In genomic region chr5:141413540-141414069, GRCh38 we compare ENCODE assay signal across 9 cellular contexts. TPM values are rescaled to one million over a fixed set of nuclear protein-coding genes. Genes with fewer than 3 reads are reported as not detected.
A peak's percentile ranks its signal among the peaks of the same experiment; 100 is the strongest.
DNase-seq lines count a peak whose midpoint lies in the region; ATAC-seq, FAIRE-seq and TF ChIP-seq lines count a peak whose summit lies in the region.
"Had no signal": no experiment of that assay in that cellular context is flagged by ENCODE, and none has a peak within 500 bp of the region (broad histone marks: within the 10 kb centered on the region; RNA-seq: fewer than 3 reads in every experiment).

No MANE protein-coding gene starts in this region.

- H3K9me3 ChIP-seq in GM12878 (replicated peaks; ENCODE audit: control insufficient read depth, insufficient read depth, low read length): peaks cover 10% of the 10 kb centered on the region; the same call in 2 of the 3 replicates
- peaks cover 18 to 97% (median 86%) of the 10 kb centered on the region in 3 donors for H3K9me3 ChIP-seq in tibial artery

- POLR2A ChIA-PET in GM12878 (lab: Charles Lee): interaction anchor here (1.0 kb wide), 1 partner anchor 142 kb away, joined by 3 read pairs; no protein-coding TSS in a partner anchor

- TF ChIP-seq EP300 in GM12878 (IDR thresholded peaks at IDR 0.05; ENCODE audit: borderline replicate concordance in 1 of 2, control insufficient read depth in 1 of 2, low read depth in 2 of 2, low read length in 2 of 2): no peak

- H3K36me3 Mint-ChIP-seq in activated naive CD4-positive, alpha-beta T cell treated with anti-CD3 and anti-CD28 coated beads, Interleukin-2, amount 10 ng/mL, durations not matched to agents 7 days and 5 days: peaks cover 23% of the 10 kb centered on the region
- peaks cover 9% of the 10 kb centered on the region for H3K36me3 Mint-ChIP-seq in memory B cell

- H2AFZ ChIP-seq in GM12878 (ENCODE audit: control insufficient read depth, low read depth, low read length): peak overlapping the region; percentile 93

- CTCF ChIA-PET in activated naive CD4-positive, alpha-beta T cell treated with anti-CD3 and anti-CD28 coated beads, Interleukin-2, amount 10 ng/mL, durations not matched to agents 7 days and 5 days (lab: Charles Lee): interaction anchor here (0.9 to 3.4 kb wide), 20 partner anchors 11 to 170 kb away, joined by 3 to 17 read pairs (median 4); partner anchors contain the start of genes PCDHGA9, PCDHGB5 and PCDHGC5
- CTCF ChIA-PET in GM12878 (lab: Yijun Ruan, JAX): interaction anchor here (0.5 to 10.9 kb wide), 46 partner anchors 8 to 209 kb away, joined by 3 to 245 read pairs (median 5); partner anchors contain the start of genes DIAPH1, PCDHB14, PCDHGA11 and PCDHGA12

- no peaks in the 10 kb centered on the region for H3K79me2 ChIP-seq in GM12878 (ENCODE audit: control insufficient read depth, insufficient read depth, low read length)

- peak overlapping the region; percentile 74 for H3K27ac Mint-ChIP-seq in activated naive CD4-positive, alpha-beta T cell treated with anti-CD3 and anti-CD28 coated beads, Interleukin-2, amount 10 ng/mL, durations not matched to agents 7 days and 5 days
- H3K27ac Mint-ChIP-seq in memory B cell: no peak overlapping the region

- SMC1A ChIA-PET in GM12878 (lab: Charles Lee; ENCODE audit: uncharacterized antibody, unreplicated experiment): interaction anchor here (0.7 to 7.4 kb wide), 20 partner anchors 8 to 206 kb away, joined by 3 to 67 read pairs (median 4); partner anchors contain the start of genes DIAPH1, PCDHGA11, PCDHGA12 and PCDHGB3

- H4K20me1 ChIP-seq in GM12878 (ENCODE audit: control insufficient read depth, insufficient read depth): no peaks in the 10 kb centered on the region

- WGBS in GM12878 (ENCODE audit: insufficient coverage, insufficient replicate concordance, low lambda C conversion rate, missing lambda C conversion rate): 32% methylated on average over 25 of the region's 25 CpGs

- FAIRE-seq in GM12878 (lab: Jason Lieb, UNC): no peak

- intact Hi-C loops in GM12878 (cut with micrococcal nuclease; ENCODE audit: unreplicated experiment): loop anchor here (2.0 kb wide), 1 partner anchor 93 kb away; the partner anchor contains the start of gene TAF7
- intact Hi-C loops in tibial artery (cut with DNase I; ENCODE audit: low total_unique reads): loop anchor here (10.0 kb wide), 2 partner anchors 89 to 141 kb away; partner anchors contain the start of gene TAF7

- peaks cover 79% of the 10 kb centered on the region for H3K27me3 Mint-ChIP-seq in activated naive CD4-positive, alpha-beta T cell treated with anti-CD3 and anti-CD28 coated beads, Interleukin-2, amount 10 ng/mL, durations not matched to agents 7 days and 5 days
- H3K27me3 Mint-ChIP-seq in memory B cell: peaks cover 29% of the 10 kb centered on the region

- H3K4me1 Mint-ChIP-seq in activated naive CD4-positive, alpha-beta T cell treated with anti-CD3 and anti-CD28 coated beads, Interleukin-2, amount 10 ng/mL, durations not matched to agents 7 days and 5 days: peaks cover 22% of the 10 kb centered on the region
- peaks cover 8% of the 10 kb centered on the region for H3K4me1 Mint-ChIP-seq in memory B cell

- H3K4me3 ChIP-seq in GM12878 (peak overlapping the region; percentile 76), tibial artery (peak overlapping the region; percentile 22 to 26)
- H3K4me3 ChIP-seq: SK-N-MC had no signal

- H3K9ac ChIP-seq in GM12878 (ENCODE audit: control insufficient read depth, insufficient read depth, low read length): peak overlapping the region; percentile 67

- peaks cover 0 to 1% of the 10 kb centered on the region in 2 experiments; a peak in 1 of 4 replicates for H3K27me3 ChIP-seq in GM12878 (replicated peaks in 1 of 2; ENCODE audit: control insufficient read depth in 2 of 2, insufficient read depth in 2 of 2, low read length in 1 of 2)
- no peaks in the 10 kb centered on the region for H3K27me3 ChIP-seq in tibial artery

- peaks cover 26% of the 10 kb centered on the region for H3K9me3 Mint-ChIP-seq in activated naive CD4-positive, alpha-beta T cell treated with anti-CD3 and anti-CD28 coated beads, Interleukin-2, amount 10 ng/mL, durations not matched to agents 7 days and 5 days
- H3K9me3 Mint-ChIP-seq in memory B cell: peaks cover 12% of the 10 kb centered on the region

- no peak for TF ChIP-seq CTCF in GM12878 (IDR thresholded peaks at IDR 0.05 in 2 of 3, conservative IDR thresholded peaks at IDR 0.05 in 1 of 3; ENCODE audit: control insufficient read depth in 2 of 3, extremely low read depth in 1 of 3, insufficient read depth in 1 of 3, low read depth in 3 of 3, low read length in 3 of 3)
- no peak for TF ChIP-seq CTCF in tibial artery (IDR thresholded peaks at IDR 0.05)

- in situ Hi-C loops in GM12878 (cut with MboI): no loop called here

- peak overlapping the region; percentile 78 for H3K4me3 Mint-ChIP-seq in activated naive CD4-positive, alpha-beta T cell treated with anti-CD3 and anti-CD28 coated beads, Interleukin-2, amount 10 ng/mL, durations not matched to agents 7 days and 5 days
- peak overlapping the region; percentile 86 for H3K4me3 Mint-ChIP-seq in memory B cell

- no peak for TF ChIP-seq RAD21 in GM12878 (IDR thresholded peaks at IDR 0.05; ENCODE audit: insufficient read depth, low read depth, low read length)

- no peaks in the 10 kb centered on the region; the same call in 1 of the 2 replicates for H3K4me1 ChIP-seq in GM12878 (ENCODE audit: control insufficient read depth, insufficient read depth, low read length)
- no peaks in the 10 kb centered on the region for H3K4me1 ChIP-seq in tibial artery

- BruUV-seq in GM12878 (replicated peaks; lab: Mats Ljungman, UMichigan): no TSS peak

- TF ChIP-seq POLR2A in GM12878 (IDR thresholded peaks at IDR 0.05; ENCODE audit: low read depth, low read length): no peak

- peak overlapping the region; percentile 93 for H3K4me2 ChIP-seq in GM12878 (ENCODE audit: control insufficient read depth, insufficient read depth)

- no peak for DNase-seq in activated naive CD4-positive, alpha-beta T cell treated with anti-CD3 and anti-CD28 coated beads, Interleukin-2, amount 10 ng/mL, durations not matched to agents 7 days and 5 days
- DNase-seq in activated naive CD4-positive, alpha-beta T cell treated with Interleukin-2 at 50 U/mL for 16 hours: no peak
- no peak for DNase-seq in GM12878 (ENCODE audit: low read depth, low spot score)
- no peak for DNase-seq in memory B cell (ENCODE audit: low spot score in 2 of 2)
- DNase-seq in tibial artery: no peak
- DNase-seq in NCI-H2227 treated with DMSO at 0.1 percent for 48 hours (lab: John Stamatoyannopoulos, UW): no peak

- RAD21 ChIA-PET in GM12878 (lab: Charles Lee; ENCODE audit: unreplicated experiment): interaction anchor here (0.8 to 3.3 kb wide), 21 partner anchors 8 to 203 kb away, joined by 3 to 42 read pairs (median 5); partner anchors contain the start of genes PCDHGA1, PCDHGA11, PCDHGA12 and PCDHGA4

- H3K36me3 ChIP-seq in GM12878 (ENCODE audit: control insufficient read depth in 2 of 2, insufficient read depth in 2 of 2, low read length in 1 of 2) (no peaks in the 10 kb centered on the region), tibial artery (peaks cover 5 to 70% (median 65%) of the 10 kb centered on the region in 3 donors)

- H3K27ac ChIP-seq in GM12878 (ENCODE audit: control insufficient read depth, insufficient read depth): no peak overlapping the region
- H3K27ac ChIP-seq in tibial artery: no peak overlapping the region
- H3K27ac ChIP-seq: SK-N-MC had no signal

- ATAC-seq in GM12878 (no peak), memory B cell (ENCODE audit: low read depth) (no peak), GM18517 (IDR thresholded peaks at IDR 0.05; ENCODE audit: unreplicated experiment) (no peak), HG02588 (IDR thresholded peaks at IDR 0.05; ENCODE audit: unreplicated experiment) (no peak)

RNA-seq across cellular contexts. Expression of gene PCDHGA10, which starts 0.8 kb away (rescaled TPM):
- total RNA-seq in GM12878 (2013; cell fraction: nucleolus; rRNA removed): 4.7 and 5.0 TPM in 2 replicates
- total RNA-seq in GM12878 (2014; rRNA removed): 1.6 and 2.2 TPM in 2 replicates
- 1.5 and 1.6 TPM in 2 replicates for total RNA-seq in GM12878 (2014; rRNA removed; fragmentation: Illumina TruSeq; extraction: Trizol)
- total RNA-seq in GM12878 (2021): 1.8 and 1.9 TPM in 2 replicates
- 0.38 TPM for polyA plus RNA-seq in GM12878 (2011; ENCODE audit: low read depth)
- polyA plus RNA-seq in GM12878 (2011; rRNA removed): 0.26 and 0.39 TPM in 2 replicates
- polyA plus RNA-seq in GM12878 (2011; cell fraction: cytosol; rRNA removed): 0.40 and 0.43 TPM in 2 replicates
- polyA plus RNA-seq in GM12878 (2011; cell fraction: nucleus; rRNA removed): 1.2 and 1.5 TPM in 2 replicates
- 0.81 and 1.1 TPM in 2 replicates for polyA plus RNA-seq in GM12878 (2012)
- polyA plus RNA-seq in GM12878 (2014; fragmentation: Illumina TruSeq; extraction: Trizol): 0.84 and 1.4 TPM in 2 replicates
- under 1 TPM; 0.58 to 0.68 TPM for polyA plus RNA-seq in GM12878 (2014; fragmentation: Nextera tagmentation; extraction: Ambion mirVana)
- 0.77 and 0.94 TPM in 2 replicates for polyA plus RNA-seq in GM12878 (2014; rRNA removed)
- polyA plus RNA-seq in GM12878 (2016; fragmentation: Nextera tagmentation; extraction: Ambion mirVana): 1 to 10 TPM; 1.4 to 1.5 TPM
- 1.4 and 1.7 TPM in 2 replicates for polyA minus RNA-seq in GM12878 (2011; rRNA and poly(A)+ RNA removed)
- polyA minus RNA-seq in GM12878 (2011; cell fraction: cytosol; rRNA and poly(A)+ RNA removed): 0.53 and 0.73 TPM in 2 replicates
- 1.8 and 3.0 TPM in 2 replicates for polyA minus RNA-seq in GM12878 (2011; cell fraction: nucleus; rRNA and poly(A)+ RNA removed)

RNA-seq across cellular contexts. Expression of gene PCDHGB7, which starts 3.9 kb away (rescaled TPM):
- total RNA-seq in GM12878 (2013; cell fraction: nucleolus; rRNA removed): 11.5 and 12.0 TPM in 2 replicates
- total RNA-seq in GM12878 (2014; rRNA removed) (0.49 and 0.68 TPM in 2 replicates), GM12878 (2014; rRNA removed; fragmentation: Illumina TruSeq; extraction: Trizol) (0.72 and 0.74 TPM in 2 replicates), GM12878 (2021) (1.3 and 1.5 TPM in 2 replicates)
- polyA plus RNA-seq in GM12878 (2011; ENCODE audit: low read depth): 0.22 TPM
- polyA plus RNA-seq in GM12878 (2011; rRNA removed) (0.20 and 0.27 TPM in 2 replicates), GM12878 (2014; fragmentation: Illumina TruSeq; extraction: Trizol) (0.38 and 0.40 TPM in 2 replicates), GM12878 (2014; fragmentation: Nextera tagmentation; extraction: Ambion mirVana) (not detected), GM12878 (2014; rRNA removed) (0.32 and 0.41 TPM in 2 replicates), GM12878 (2016; fragmentation: Nextera tagmentation; extraction: Ambion mirVana) (under 1 TPM; 0.35 to 0.74 TPM)
- polyA plus RNA-seq in GM12878 (2011; cell fraction: cytosol; rRNA removed): 0.18 and 0.22 TPM in 2 replicates
- polyA plus RNA-seq in GM12878 (2011; cell fraction: nucleus; rRNA removed): 1.7 and 2.0 TPM in 2 replicates
- polyA plus RNA-seq in GM12878 (2012): 0.63 and 0.64 TPM in 2 replicates
- 0.66 and 1.1 TPM in 2 replicates for polyA minus RNA-seq in GM12878 (2011; rRNA and poly(A)+ RNA removed)
- polyA minus RNA-seq in GM12878 (2011; cell fraction: cytosol; rRNA and poly(A)+ RNA removed): 0.52 TPM in 1 of 2 replicates, not detected in the other
- polyA minus RNA-seq in GM12878 (2011; cell fraction: nucleus; rRNA and poly(A)+ RNA removed): 2.3 and 2.9 TPM in 2 replicates

RNA-seq across cellular contexts. Expression of gene PCDHGB6, which starts 5.8 kb away (rescaled TPM):
- 1.3 and 2.0 TPM in 2 replicates for total RNA-seq in GM12878 (2013; cell fraction: nucleolus; rRNA removed)
- 0.34 and 0.49 TPM in 2 replicates for total RNA-seq in GM12878 (2014; rRNA removed)
- 0.51 and 0.54 TPM in 2 replicates for total RNA-seq in GM12878 (2014; rRNA removed; fragmentation: Illumina TruSeq; extraction: Trizol)
- total RNA-seq in GM12878 (2021): 0.80 and 1.0 TPM in 2 replicates
- polyA plus RNA-seq in GM12878 (2011; ENCODE audit: low read depth): 0.46 TPM
- polyA plus RNA-seq in GM12878 (2011; rRNA removed): 0.07 and 0.10 TPM in 2 replicates
- polyA plus RNA-seq in GM12878 (2011; cell fraction: cytosol; rRNA removed): 0.04 and 0.07 TPM in 2 replicates
- polyA plus RNA-seq in GM12878 (2011; cell fraction: nucleus; rRNA removed): 0.27 and 0.28 TPM in 2 replicates
- polyA plus RNA-seq in GM12878 (2012): 0.28 and 0.44 TPM in 2 replicates
- 0.34 and 0.54 TPM in 2 replicates for polyA plus RNA-seq in GM12878 (2014; fragmentation: Illumina TruSeq; extraction: Trizol)
- polyA plus RNA-seq in GM12878 (2014; fragmentation: Nextera tagmentation; extraction: Ambion mirVana): under 1 TPM; 0.07 to 0.10 TPM
- polyA plus RNA-seq in GM12878 (2014; rRNA removed): 0.28 and 0.60 TPM in 2 replicates
- polyA plus RNA-seq in GM12878 (2016; fragmentation: Nextera tagmentation; extraction: Ambion mirVana): under 1 TPM; 0.28 TPM
- 0.21 and 0.22 TPM in 2 replicates for polyA minus RNA-seq in GM12878 (2011; rRNA and poly(A)+ RNA removed)
- not detected in 2 replicates for polyA minus RNA-seq in GM12878 (2011; cell fraction: cytosol; rRNA and poly(A)+ RNA removed)
- 0.12 and 0.38 TPM in 2 replicates for polyA minus RNA-seq in GM12878 (2011; cell fraction: nucleus; rRNA and poly(A)+ RNA removed)

RNA-seq across cellular contexts. Expression of gene PCDHGA11, which starts 7.2 kb away (rescaled TPM):
- total RNA-seq in GM12878 (2013; cell fraction: nucleolus; rRNA removed): 12.7 and 14.4 TPM in 2 replicates
- total RNA-seq in GM12878 (2014; rRNA removed): 1.9 and 2.9 TPM in 2 replicates
- 2.1 and 2.2 TPM in 2 replicates for total RNA-seq in GM12878 (2014; rRNA removed; fragmentation: Illumina TruSeq; extraction: Trizol)
- total RNA-seq in GM12878 (2021): 3.4 TPM in 2 replicates
- polyA plus RNA-seq in GM12878 (2011; ENCODE audit: low read depth): 0.81 TPM
- 0.45 and 0.79 TPM in 2 replicates for polyA plus RNA-seq in GM12878 (2011; rRNA removed)
- polyA plus RNA-seq in GM12878 (2011; cell fraction: cytosol; rRNA removed): 0.57 and 0.79 TPM in 2 replicates
- polyA plus RNA-seq in GM12878 (2011; cell fraction: nucleus; rRNA removed): 1.4 and 1.7 TPM in 2 replicates
- 1.5 and 1.6 TPM in 2 replicates for polyA plus RNA-seq in GM12878 (2012)
- polyA plus RNA-seq in GM12878 (2014; fragmentation: Illumina TruSeq; extraction: Trizol): 2.6 and 2.7 TPM in 2 replicates
- under 1 TPM; 0.21 to 0.31 TPM for polyA plus RNA-seq in GM12878 (2014; fragmentation: Nextera tagmentation; extraction: Ambion mirVana)
- 2.1 TPM in 2 replicates for polyA plus RNA-seq in GM12878 (2014; rRNA removed)
- 1 to 10 TPM; 1.9 to 2.7 TPM for polyA plus RNA-seq in GM12878 (2016; fragmentation: Nextera tagmentation; extraction: Ambion mirVana)
- polyA minus RNA-seq in GM12878 (2011; rRNA and poly(A)+ RNA removed): 1.1 and 2.5 TPM in 2 replicates
- polyA minus RNA-seq in GM12878 (2011; cell fraction: cytosol; rRNA and poly(A)+ RNA removed): 0.53 and 0.73 TPM in 2 replicates
- 3.3 and 4.7 TPM in 2 replicates for polyA minus RNA-seq in GM12878 (2011; cell fraction: nucleus; rRNA and poly(A)+ RNA removed)

RNA-seq across cellular contexts. Expression of gene PCDHGA9, which starts 11.0 kb away (rescaled TPM):
- 3.1 and 3.6 TPM in 2 replicates for total RNA-seq in GM12878 (2013; cell fraction: nucleolus; rRNA removed)
- total RNA-seq in GM12878 (2014; rRNA removed) (0.38 and 0.62 TPM in 2 replicates), GM12878 (2014; rRNA removed; fragmentation: Illumina TruSeq; extraction: Trizol) (0.51 and 0.63 TPM in 2 replicates), GM12878 (2021) (0.54 and 0.56 TPM in 2 replicates)
- polyA plus RNA-seq in GM12878 (2011; ENCODE audit: low read depth): 0.12 TPM
- polyA plus RNA-seq in GM12878 (2011; rRNA removed) (0.09 and 0.10 TPM in 2 replicates), GM12878 (2014; fragmentation: Illumina TruSeq; extraction: Trizol) (0.15 and 0.46 TPM in 2 replicates), GM12878 (2014; fragmentation: Nextera tagmentation; extraction: Ambion mirVana) (not detected), GM12878 (2014; rRNA removed) (0.38 and 0.44 TPM in 2 replicates), GM12878 (2016; fragmentation: Nextera tagmentation; extraction: Ambion mirVana) (under 1 TPM; 0.08 to 0.15 TPM)
- 0.01 and 0.07 TPM in 2 replicates for polyA plus RNA-seq in GM12878 (2011; cell fraction: cytosol; rRNA removed)
- polyA plus RNA-seq in GM12878 (2011; cell fraction: nucleus; rRNA removed): 0.30 and 0.34 TPM in 2 replicates
- 0.16 and 0.28 TPM in 2 replicates for polyA plus RNA-seq in GM12878 (2012)
- polyA minus RNA-seq in GM12878 (2011; rRNA and poly(A)+ RNA removed): 0.15 and 0.26 TPM in 2 replicates
- not detected in 2 replicates for polyA minus RNA-seq in GM12878 (2011; cell fraction: cytosol; rRNA and poly(A)+ RNA removed)
- polyA minus RNA-seq in GM12878 (2011; cell fraction: nucleus; rRNA and poly(A)+ RNA removed): 0.24 and 0.57 TPM in 2 replicates
